Comparison of ENCODE assay signal across 14 cellular contexts in the genomic region with DNA sequence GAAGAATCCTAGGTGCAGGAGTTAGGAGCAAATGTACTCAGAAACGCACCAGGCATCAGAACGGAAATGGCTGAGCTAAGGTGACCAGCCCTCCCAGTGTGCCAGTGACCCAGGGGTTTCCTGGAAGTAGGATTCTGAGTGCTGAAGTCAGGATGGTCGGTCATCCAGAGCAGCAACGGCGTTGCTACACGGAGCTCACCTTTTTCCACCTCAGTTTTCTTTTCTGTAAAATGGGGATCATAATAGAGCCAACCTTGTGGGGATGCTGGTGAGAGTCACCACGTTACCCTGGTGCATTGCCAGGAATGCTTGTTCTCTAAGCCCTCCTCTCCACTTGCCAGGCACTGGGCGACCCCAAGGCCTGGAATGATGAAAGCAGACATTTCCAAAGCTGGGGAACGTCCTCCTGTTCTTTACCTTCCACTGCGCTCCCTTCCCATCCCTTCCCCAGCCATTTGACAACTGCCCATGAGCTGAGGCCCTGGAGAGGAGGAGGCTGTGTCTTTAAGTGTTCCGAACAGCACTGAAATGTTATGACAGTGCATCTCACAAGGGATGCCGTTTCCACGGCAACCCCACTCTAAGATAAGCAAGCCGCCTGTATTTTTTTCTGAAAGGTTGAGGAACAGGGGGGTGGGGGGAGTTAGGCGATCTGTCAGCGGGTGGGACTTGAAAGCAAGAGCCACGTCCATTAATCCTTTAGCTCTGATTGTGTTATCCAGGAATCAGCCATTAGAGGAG.
DNase-seq lines count a peak whose midpoint lies in the region; ATAC-seq and TF ChIP-seq lines count a peak whose summit lies in the region.
"Had no signal": no experiment of that assay in that cellular context is flagged by ENCODE, and none has a peak within 500 bp of the region (broad histone marks: within the 10 kb centered on the region; RNA-seq: fewer than 3 reads in every experiment).

No MANE protein-coding gene starts in this region.

- H4K20me1 ChIP-seq in osteoblast (ENCODE audit: insufficient read depth, low read length), result no peaks in the 10 kb centered on the region

- no peak overlapping the region for H3K4me3 ChIP-seq in HEK293 (ENCODE audit: low read depth, low read length)
- H3K4me3 ChIP-seq in gastroesophageal sphincter, result no peak overlapping the region
- no peak overlapping the region for H3K4me3 ChIP-seq in osteoblast (ENCODE audit: insufficient read depth, low read length)
- H3K4me3 ChIP-seq: adrenal gland, MG63, prostate gland had no signal

- H3K4me3 Mint-ChIP-seq in activated naive CD8-positive, alpha-beta T cell treated with anti-CD3 and anti-CD28 coated beads for 36 hours, result no peak overlapping the region
- H3K4me3 Mint-ChIP-seq: activated T-helper 1 cell treated with anti-CD3 and anti-CD28 coated beads, Interleukin-12 subunit alpha, Interleukin-12 subunit beta, Interleukin-2, Interleukin-4 antibody, amounts not matched to agents 30 ng/mL and 10 ng/mL and 1 ng/mL, durations not matched to agents 14 hours and 24 hours and 36 hours had no signal

- no peak overlapping the region for H3K27ac Mint-ChIP-seq in activated naive CD8-positive, alpha-beta T cell treated with anti-CD3 and anti-CD28 coated beads for 36 hours
- H3K27ac Mint-ChIP-seq: activated T-helper 1 cell treated with anti-CD3 and anti-CD28 coated beads, Interleukin-12 subunit alpha, Interleukin-12 subunit beta, Interleukin-2, Interleukin-4 antibody, amounts not matched to agents 30 ng/mL and 10 ng/mL and 1 ng/mL, durations not matched to agents 14 hours and 24 hours and 36 hours had no signal

- peak; percentile 73 for DNase-seq in amniotic epithelial cell (ENCODE audit: low read depth)
- peak; percentile 71 for DNase-seq in osteoblast (ENCODE audit: insufficient read length, low spot score, missing footprints)
- no peak for DNase-seq in NCI-H446 treated with DMSO at 0.1 percent for 48 hours (lab: John Stamatoyannopoulos, UW)
- no peak for DNase-seq in KG1 (lab: John Stamatoyannopoulos, UW)
- DNase-seq in activated naive CD8-positive, alpha-beta T cell treated with anti-CD3 and anti-CD28 coated beads for 36 hours, result no peak
- DNase-seq: activated CD4-positive, alpha-beta T cell treated with anti-CD3 and anti-CD28 coated beads, Interleukin-2, amount 50 U/mL, for 48 hours; MG63; NCI-H2081 had no signal

- no peaks in the 10 kb centered on the region for H3K79me2 ChIP-seq in osteoblast (ENCODE audit: insufficient read depth, low read length)

- H3K36me3 ChIP-seq in HEK293 (ENCODE audit: control insufficient read depth in 2 of 2, insufficient read depth in 1 of 2, low read length in 2 of 2), result no peaks in the 10 kb centered on the region
- no peaks in the 10 kb centered on the region for H3K36me3 ChIP-seq in gastroesophageal sphincter
- no peaks in the 10 kb centered on the region for H3K36me3 ChIP-seq in osteoblast (ENCODE audit: insufficient read depth, low read length)
- H3K36me3 ChIP-seq: adrenal gland, MG63, prostate gland had no signal

- no peaks in the 10 kb centered on the region for H3K9me3 Mint-ChIP-seq in activated naive CD8-positive, alpha-beta T cell treated with anti-CD3 and anti-CD28 coated beads for 36 hours
- H3K9me3 Mint-ChIP-seq: activated T-helper 1 cell treated with anti-CD3 and anti-CD28 coated beads, Interleukin-12 subunit alpha, Interleukin-12 subunit beta, Interleukin-2, Interleukin-4 antibody, amounts not matched to agents 30 ng/mL and 10 ng/mL and 1 ng/mL, durations not matched to agents 14 hours and 24 hours and 36 hours had no signal

- TF ChIP-seq CTCF in HEK293 (tag by site-specific recombination; IDR thresholded peaks at IDR 0.05) (no peak), gastroesophageal sphincter (IDR thresholded peaks at IDR 0.05) (no peak), osteoblast (IDR thresholded peaks at IDR 0.05; ENCODE audit: extremely low read depth, low read depth, low read length) (no peak)

- H3K27me3 ChIP-seq in gastroesophageal sphincter, result no peaks in the 10 kb centered on the region
- peaks cover 30% of the 10 kb centered on the region for H3K27me3 ChIP-seq in osteoblast (ENCODE audit: insufficient read depth, low read length)
- H3K27me3 ChIP-seq: adrenal gland, MG63 had no signal

- no peak overlapping the region for H2AFZ ChIP-seq in osteoblast (ENCODE audit: low read length)

- H3K27me3 Mint-ChIP-seq in activated naive CD8-positive, alpha-beta T cell treated with anti-CD3 and anti-CD28 coated beads for 36 hours, result no peaks in the 10 kb centered on the region

- peak; percentile 53 for ATAC-seq in gastroesophageal sphincter

- H3K9me3 ChIP-seq in HEK293 (ENCODE audit: control insufficient read depth, insufficient read depth, low read depth, low read length) (no peaks in the 10 kb centered on the region), gastroesophageal sphincter (no peaks in the 10 kb centered on the region), osteoblast (ENCODE audit: low read depth, low read length) (no peaks in the 10 kb centered on the region)
- H3K9me3 ChIP-seq: adrenal gland, MG63, prostate gland had no signal

- no peak overlapping the region for H3K4me2 ChIP-seq in osteoblast (ENCODE audit: insufficient read depth, low read length)

- CTCF ChIA-PET in HEK293 (lab: Yijun Ruan, JAX), result interaction anchor here (0.9 to 3.6 kb wide), 3 partner anchors 18 to 172 kb away, joined by 3 to 17 read pairs (median 3); no protein-coding TSS in a partner anchor

- no peak for TF ChIP-seq EP300 in gastroesophageal sphincter (IDR thresholded peaks at IDR 0.05)

- H3K4me1 ChIP-seq in HEK293 (ENCODE audit: control insufficient read depth, insufficient read depth, low read length) (no peaks in the 10 kb centered on the region), gastroesophageal sphincter (peaks cover 0 to 70% (median 12%) of the 10 kb centered on the region in 3 donors), osteoblast (ENCODE audit: insufficient read depth, low read length) (peaks cover 9% of the 10 kb centered on the region)
- H3K4me1 ChIP-seq: prostate gland had no signal

- WGBS in gastroesophageal sphincter (ENCODE audit: low coverage in 1 of 2), 2 donors, result 19 to 31% methylated on average over 5 to 11 of the region's 17 CpGs

- H3K27ac ChIP-seq in HEK293 (ENCODE audit: extremely low read depth, low read depth, low read length), result no peak overlapping the region
- H3K27ac ChIP-seq in gastroesophageal sphincter, result peak overlapping the region in 3 of 4 donors; percentile 50 to 74 (median 59)
- H3K27ac ChIP-seq in osteoblast (ENCODE audit: low read depth, low read length), result no peak overlapping the region
- H3K27ac ChIP-seq: adrenal gland, C4-2B, prostate gland had no signal

- no peaks in the 10 kb centered on the region for H3K36me3 Mint-ChIP-seq in activated naive CD8-positive, alpha-beta T cell treated with anti-CD3 and anti-CD28 coated beads for 36 hours

- H3K4me1 Mint-ChIP-seq in activated naive CD8-positive, alpha-beta T cell treated with anti-CD3 and anti-CD28 coated beads for 36 hours, result no peaks in the 10 kb centered on the region

- POLR2A ChIA-PET in HEK293 (lab: Yijun Ruan, JAX), result interaction anchor here (0.9 kb wide), 1 partner anchor 14 kb away, joined by 7 read pairs; no protein-coding TSS in a partner anchor

- no peak for TF ChIP-seq POLR2A in gastroesophageal sphincter (IDR thresholded peaks at IDR 0.05)

TF ChIP-seq in HEK293, 187 proteins besides CTCF, POLR2A, EP300 and RAD21:
- TF ChIP-seq ZNF2 (tag by site-specific recombination; IDR thresholded peaks at IDR 0.05), result no peak
- TF ChIP-seq ZNF202 (tag by site-specific recombination; IDR thresholded peaks at IDR 0.05; ENCODE audit: borderline replicate concordance), result no peak
- TF ChIP-seq ZNF585B (tag by site-specific recombination; IDR thresholded peaks at IDR 0.05), result no peak
- no peak for TF ChIP-seq ZNF555 (tag by site-specific recombination; conservative IDR thresholded peaks at IDR 0.05)
- TF ChIP-seq, protein P1, sequence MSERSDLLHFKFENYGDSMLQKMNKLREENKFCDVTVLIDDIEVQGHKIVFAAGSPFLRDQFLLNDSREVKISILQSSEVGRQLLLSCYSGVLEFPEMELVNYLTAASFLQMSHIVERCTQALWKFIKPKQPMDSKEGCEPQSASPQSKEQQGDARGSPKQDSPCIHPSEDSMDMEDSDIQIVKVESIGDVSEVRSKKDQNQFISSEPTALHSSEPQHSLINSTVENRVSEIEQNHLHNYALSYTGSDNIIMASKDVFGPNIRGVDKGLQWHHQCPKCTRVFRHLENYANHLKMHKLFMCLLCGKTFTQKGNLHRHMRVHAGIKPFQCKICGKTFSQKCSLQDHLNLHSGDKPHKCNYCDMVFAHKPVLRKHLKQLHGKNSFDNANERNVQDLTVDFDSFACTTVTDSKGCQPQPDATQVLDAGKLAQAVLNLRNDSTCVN (tag by site-specific recombination; optimal IDR thresholded peaks at IDR 0.05), result no peak
- no peak for TF ChIP-seq ZSCAN23 (tag by site-specific recombination; IDR thresholded peaks at IDR 0.05)
- no peak for TF ChIP-seq ZNF701 (tag by site-specific recombination; IDR thresholded peaks at IDR 0.05)
- TF ChIP-seq ZBTB48 (tag by site-specific recombination; IDR thresholded peaks at IDR 0.05), result peak; percentile 67
- no peak for TF ChIP-seq ZFP37 (tag by site-specific recombination; IDR thresholded peaks at IDR 0.05)
- no peak for TF ChIP-seq HOXC10 (CRISPR knock-in tag; IDR thresholded peaks at IDR 0.05)
- TF ChIP-seq ZNF146 (tag by site-specific recombination; IDR thresholded peaks at IDR 0.05), result no peak
- TF ChIP-seq ZNF19 (tag by site-specific recombination; IDR thresholded peaks at IDR 0.05; ENCODE audit: low read depth), result no peak
- TF ChIP-seq ZBTB20 (tag by site-specific recombination; IDR thresholded peaks at IDR 0.05), result peak; percentile 48; the same call in 1 of the 2 replicates
- TF ChIP-seq ZNF843 (tag by site-specific recombination; IDR thresholded peaks at IDR 0.05), result no peak
- TF ChIP-seq ZNF629 (tag by site-specific recombination; IDR thresholded peaks at IDR 0.05), result no peak
- TF ChIP-seq ZNF121 (tag by site-specific recombination; IDR thresholded peaks at IDR 0.05), result no peak
- TF ChIP-seq ZNF175 (tag by site-specific recombination; IDR thresholded peaks at IDR 0.05), result no peak

Comparison
In these comparisons a context has a peak if more than half of its experiments do, and no peak if none do; other contexts are left out.
1. H3K27ac ChIP-seq: peak in gastroesophageal sphincter (3 of 4); none in HEK293 (single experiment) and osteoblast (single experiment).
2. DNase-seq: peak in amniotic epithelial cell (single experiment) and osteoblast (single experiment); none in NCI-H446 treated with DMSO at 0.1 percent for 48 hours (single experiment), KG1 (single experiment) and activated naive CD8-positive, alpha-beta T cell treated with anti-CD3 and anti-CD28 coated beads for 36 hours (single experiment).